Comparison of ENCODE assay signal across 8 cellular contexts in the genomic region with DNA sequence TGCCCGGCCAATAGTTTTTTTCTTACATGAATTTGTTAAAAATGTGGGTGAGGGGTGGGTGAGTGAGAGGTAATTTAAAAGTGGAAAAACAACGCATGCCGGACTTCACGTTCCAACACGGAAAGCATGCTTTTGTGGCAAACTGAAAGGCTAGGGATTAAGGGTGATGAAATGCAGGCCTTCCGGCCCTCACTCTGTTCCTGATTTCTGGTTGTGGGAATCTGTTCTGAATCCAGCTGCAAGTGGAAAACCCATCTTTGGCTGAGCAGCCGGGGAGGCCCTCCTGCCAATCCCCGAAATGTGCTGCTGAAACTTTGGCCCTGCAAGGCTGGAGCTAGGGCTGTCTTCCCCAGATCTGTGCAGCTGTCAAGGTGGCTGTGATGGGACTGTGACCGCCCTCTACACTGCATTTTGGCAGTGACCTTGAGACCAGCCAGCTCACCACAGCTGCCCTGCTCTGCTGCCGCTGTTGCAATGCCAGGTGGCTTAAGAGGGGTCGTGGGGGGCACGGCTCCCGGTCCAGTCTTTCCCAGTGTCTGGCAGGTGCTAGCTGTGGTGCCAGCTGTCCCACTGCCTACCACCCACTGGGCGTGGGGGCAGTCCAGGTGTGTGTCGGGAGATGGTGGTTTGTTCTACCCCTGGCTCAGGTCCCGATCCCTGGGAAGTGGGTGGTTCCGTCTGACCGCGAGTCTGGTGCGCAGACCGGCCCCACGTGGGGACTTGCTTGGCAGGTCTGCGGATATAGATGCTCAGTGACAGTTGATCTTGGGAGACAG. TPM values are rescaled to one million over a fixed set of nuclear protein-coding genes. Genes with fewer than 3 reads are reported as not detected.
A peak's percentile ranks its signal among the peaks of the same experiment; 100 is the strongest.
DNase-seq lines count a peak whose midpoint lies in the region; ATAC-seq and TF ChIP-seq lines count a peak whose summit lies in the region.

No MANE protein-coding gene starts in this region.

- peak overlapping the region; percentile 75; the same call in 1 of the 2 replicates for H2AFZ ChIP-seq in SK-N-SH (ENCODE audit: low read depth)

- H3K79me2 ChIP-seq in SK-N-SH (ENCODE audit: insufficient read depth), result peaks cover 14% of the 10 kb centered on the region

- 0 out of 2 replicates have a peak overlapping the region, but pooled peaks have one; percentile 63 for H3K9ac ChIP-seq in SK-N-SH

- H3K9me3 Mint-ChIP-seq in activated naive CD8-positive, alpha-beta T cell treated with anti-CD3 and anti-CD28 coated beads, Interleukin-2, amount 10 ng/mL, durations not matched to agents 7 days and 5 days, result no peaks in the 10 kb centered on the region
- H3K9me3 Mint-ChIP-seq in activated naive CD8-positive, alpha-beta T cell treated with anti-CD3 and anti-CD28 coated beads, Interleukin-2, amount 50 U/mL, for 24 hours, result no peaks in the 10 kb centered on the region

- peak overlapping the region; percentile 85 for H3K4me2 ChIP-seq in SK-N-SH

- peaks cover 27% of the 10 kb centered on the region for H3F3A ChIP-seq in SK-N-SH (replicated peaks; ENCODE audit: insufficient read depth)

- H3K4me1 Mint-ChIP-seq in activated naive CD8-positive, alpha-beta T cell treated with anti-CD3 and anti-CD28 coated beads, Interleukin-2, amount 10 ng/mL, durations not matched to agents 7 days and 5 days, result peaks cover 22% of the 10 kb centered on the region
- H3K4me1 Mint-ChIP-seq in activated naive CD8-positive, alpha-beta T cell treated with anti-CD3 and anti-CD28 coated beads, Interleukin-2, amount 50 U/mL, for 24 hours, result peaks cover 29% of the 10 kb centered on the region

- H3K27ac Mint-ChIP-seq in activated naive CD8-positive, alpha-beta T cell treated with anti-CD3 and anti-CD28 coated beads, Interleukin-2, amount 10 ng/mL, durations not matched to agents 7 days and 5 days, result peak overlapping the region; percentile 31
- H3K27ac Mint-ChIP-seq in activated naive CD8-positive, alpha-beta T cell treated with anti-CD3 and anti-CD28 coated beads, Interleukin-2, amount 50 U/mL, for 24 hours, result no peak overlapping the region

- H3K9me2 ChIP-seq in SK-N-SH, result no peaks in the 10 kb centered on the region; the same call in 1 of the 2 replicates

- no peaks in the 10 kb centered on the region for H3K9me3 ChIP-seq in SK-N-SH
- no peaks in the 10 kb centered on the region for H3K9me3 ChIP-seq in ovary

- TF ChIP-seq CTCF in SK-N-SH (IDR thresholded peaks at IDR 0.05), result no peak
- TF ChIP-seq CTCF in ovary (IDR thresholded peaks at IDR 0.05), result no peak

- H3K27ac ChIP-seq in SK-N-SH (ENCODE audit: low read depth in 2 of 2, low read length in 1 of 2), result peak overlapping the region; percentile 79 to 98; a peak in 3 of 4 replicates
- peak overlapping the region; percentile 4 to 69 for H3K27ac ChIP-seq in ovary

- TF ChIP-seq POLR2A in ovary (IDR thresholded peaks at IDR 0.05), result no peak

- POLR2A ChIA-PET in activated naive CD8-positive, alpha-beta T cell treated with anti-CD3 and anti-CD28 coated beads, Interleukin-2, amount 10 ng/mL, durations not matched to agents 7 days and 5 days (lab: Charles Lee), result no interaction called here
- POLR2A ChIA-PET in SK-N-SH (lab: Yijun Ruan, JAX), result interaction anchor here (1.2 kb wide), 1 partner anchor 40 kb away, joined by 4 read pairs; no protein-coding TSS in a partner anchor

- ATAC-seq in activated naive CD8-positive, alpha-beta T cell treated with anti-CD3 and anti-CD28 coated beads, Interleukin-2, amount 10 ng/mL, durations not matched to agents 7 days and 5 days (ENCODE audit: low read depth), result no peak
- ATAC-seq in activated naive CD8-positive, alpha-beta T cell treated with anti-CD3 and anti-CD28 coated beads, Interleukin-2, amount 50 U/mL, for 24 hours, result no peak

- DNase-seq in activated naive CD8-positive, alpha-beta T cell treated with anti-CD3 and anti-CD28 coated beads, Interleukin-2, amount 10 ng/mL, durations not matched to agents 7 days and 5 days, result no peak
- DNase-seq in activated naive CD8-positive, alpha-beta T cell treated with anti-CD3 and anti-CD28 coated beads, Interleukin-2, amount 50 U/mL, for 24 hours, result no peak
- DNase-seq in SK-N-SH (peak; percentile 58), glomerular visceral epithelial cell (ENCODE audit: extremely low spot score) (peak; percentile 26), ovary (peak; percentile 37 to 54 (median 41)), foreskin melanocyte (no peak)
- DNase-seq in stimulated activated CD4-positive, alpha-beta T cell treated with anti-CD3 and anti-CD28 coated beads, Interleukin-4, amount 100 ng/mL, for 24 hours, result no peak
- DNase-seq in activated CD4-positive, CD25-positive, alpha-beta regulatory T cell treated with anti-CD3 and anti-CD28 coated beads, Interleukin-2, amount 50 U/mL, for 72 hours, result no peak

- no peak overlapping the region for H3K4me3 Mint-ChIP-seq in activated naive CD8-positive, alpha-beta T cell treated with anti-CD3 and anti-CD28 coated beads, Interleukin-2, amount 10 ng/mL, durations not matched to agents 7 days and 5 days
- H3K4me3 Mint-ChIP-seq in activated naive CD8-positive, alpha-beta T cell treated with anti-CD3 and anti-CD28 coated beads, Interleukin-2, amount 50 U/mL, for 24 hours, result no peak overlapping the region

- CTCF ChIA-PET in SK-N-SH (lab: Yijun Ruan, JAX), result interaction anchor here (1.0 kb wide), 1 partner anchor 49 kb away, joined by 3 read pairs; no protein-coding TSS in a partner anchor

- peak overlapping the region; percentile 48 to 66; a peak in 3 of 4 replicates for H3K4me3 ChIP-seq in SK-N-SH (ENCODE audit: low read depth in 2 of 2, low read length in 1 of 2)
- peak overlapping the region; percentile 30 for H3K4me3 ChIP-seq in ovary

- H3K36me3 ChIP-seq in SK-N-SH (replicated peaks in 1 of 2; ENCODE audit: control insufficient read depth in 1 of 2, insufficient read depth in 2 of 2, low read length in 1 of 2), result peaks cover 0 to 6% of the 10 kb centered on the region in 2 experiments
- H3K36me3 ChIP-seq in ovary, result no peaks in the 10 kb centered on the region

- H3K27me3 Mint-ChIP-seq in activated naive CD8-positive, alpha-beta T cell treated with anti-CD3 and anti-CD28 coated beads, Interleukin-2, amount 10 ng/mL, durations not matched to agents 7 days and 5 days, result no peaks in the 10 kb centered on the region
- no peaks in the 10 kb centered on the region for H3K27me3 Mint-ChIP-seq in activated naive CD8-positive, alpha-beta T cell treated with anti-CD3 and anti-CD28 coated beads, Interleukin-2, amount 50 U/mL, for 24 hours

- no peak for TF ChIP-seq RAD21 in SK-N-SH (IDR thresholded peaks at IDR 0.05; ENCODE audit: low read length)

- 81% methylated on average over 13 of the region's 23 CpGs for WGBS in SK-N-SH (ENCODE audit: low lambda C conversion rate)
- 13 to 27% (median 21%) methylated on average over 23 of the region's 23 CpGs for WGBS in ovary, 3 donors

- intact Hi-C loops in ovary (cut with DNase I), result no loop called here

- H4K20me1 ChIP-seq in SK-N-SH (ENCODE audit: insufficient read depth), result no peaks in the 10 kb centered on the region

- H3K4me1 ChIP-seq in SK-N-SH (ENCODE audit: control insufficient read depth in 1 of 2, insufficient read depth in 2 of 2, low read depth in 1 of 2, low read length in 1 of 2) (peaks cover 23 to 34% of the 10 kb centered on the region in 2 experiments; a peak in 3 of 4 replicates), ovary (ENCODE audit: insufficient read depth) (peaks cover 3% of the 10 kb centered on the region)

- H3K36me3 Mint-ChIP-seq in activated naive CD8-positive, alpha-beta T cell treated with anti-CD3 and anti-CD28 coated beads, Interleukin-2, amount 10 ng/mL, durations not matched to agents 7 days and 5 days, result peaks cover 15% of the 10 kb centered on the region
- no peaks in the 10 kb centered on the region for H3K36me3 Mint-ChIP-seq in activated naive CD8-positive, alpha-beta T cell treated with anti-CD3 and anti-CD28 coated beads, Interleukin-2, amount 50 U/mL, for 24 hours (ENCODE audit: low read depth)

- TF ChIP-seq EP300 in SK-N-SH (IDR thresholded peaks at IDR 0.05; ENCODE audit: borderline replicate concordance in 1 of 2, low read depth in 1 of 2, low read length in 1 of 2) (no peak), ovary (IDR thresholded peaks at IDR 0.05) (no peak)

- no peaks in the 10 kb centered on the region for H3K27me3 ChIP-seq in SK-N-SH (ENCODE audit: insufficient read depth)
- no peaks in the 10 kb centered on the region for H3K27me3 ChIP-seq in ovary

TF ChIP-seq in SK-N-SH, 30 proteins besides CTCF, POLR2A, EP300 and RAD21:
- TF ChIP-seq JUND (IDR thresholded peaks at IDR 0.05), result no peak
- 0 out of 2 replicates have a peak, but pooled peaks have one; percentile 2 for TF ChIP-seq RCOR1 (IDR thresholded peaks at IDR 0.05; ENCODE audit: low read length)
- TF ChIP-seq ELF1 (IDR thresholded peaks at IDR 0.05), result no peak
- no peak for TF ChIP-seq FOSL2 (IDR thresholded peaks at IDR 0.05; ENCODE audit: borderline replicate concordance, low read depth)
- no peak for TF ChIP-seq FOXJ3 (CRISPR knock-in tag; IDR thresholded peaks at IDR 0.05)
- peak; percentile 73; the same call in 1 of the 2 replicates for TF ChIP-seq MXI1 (IDR thresholded peaks at IDR 0.05; ENCODE audit: low read depth, low read length)

RNA-seq across cellular contexts. Expression of a gene that starts 39.0 kb away (rescaled TPM):
- 1 to 10 TPM; 3.8 to 4.1 TPM for total RNA-seq in activated naive CD8-positive, alpha-beta T cell treated with anti-CD3 and anti-CD28 coated beads, Interleukin-2, amount 10 ng/mL, durations not matched to agents 7 days and 5 days
- polyA plus RNA-seq in SK-N-SH (2012; rRNA removed), result 0.38 and 0.44 TPM in 2 replicates
- 0.32 and 0.39 TPM in 2 replicates for polyA plus RNA-seq in SK-N-SH (2012; cell fraction: cytosol; rRNA removed)
- 0.65 and 0.88 TPM in 2 replicates for polyA plus RNA-seq in SK-N-SH (2012; cell fraction: nucleus; rRNA removed)
- 1 to 10 TPM; 2.9 to 7.0 (median 5.7) TPM for total RNA-seq in ovary
- polyA plus RNA-seq in ovary, result 1 to 10 TPM in 1 of 2 donors, under 1 TPM in 1; 0.69 to 1.4 TPM

Comparison
In these comparisons a context has a peak if more than half of its experiments do, and no peak if none do; other contexts are left out.
1. DNase-seq: peak in SK-N-SH (single experiment), glomerular visceral epithelial cell (single experiment) and ovary (5 of 5); none in activated naive CD8-positive, alpha-beta T cell treated with anti-CD3 and anti-CD28 coated beads, Interleukin-2, amount 10 ng/mL, durations not matched to agents 7 days and 5 days (single experiment), activated naive CD8-positive, alpha-beta T cell treated with anti-CD3 and anti-CD28 coated beads, Interleukin-2, amount 50 U/mL, for 24 hours (single experiment), stimulated activated CD4-positive, alpha-beta T cell treated with anti-CD3 and anti-CD28 coated beads, Interleukin-4, amount 100 ng/mL, for 24 hours (single experiment), activated CD4-positive, CD25-positive, alpha-beta regulatory T cell treated with anti-CD3 and anti-CD28 coated beads, Interleukin-2, amount 50 U/mL, for 72 hours (single experiment) and foreskin melanocyte (single experiment).